In genomic region chr12:25828188-25828587, GRCh38 we compare ENCODE assay signal across 3 cellular contexts.
TF ChIP-seq lines count a peak whose summit lies in the region.

No MANE protein-coding gene starts in this region.

TF ChIP-seq in A549, 52 proteins besides CTCF, POLR2A, EP300 and RAD21 (continued from another document):
- TF ChIP-seq GATA3 (IDR thresholded peaks at IDR 0.05; ENCODE audit: borderline replicate concordance), result no peak
- TF ChIP-seq CHD4 (IDR thresholded peaks at IDR 0.05; ENCODE audit: borderline replicate concordance), result no peak
- TF ChIP-seq MYC (IDR thresholded peaks at IDR 0.05; ENCODE audit: borderline replicate concordance, low read length), result no peak
- no peak for TF ChIP-seq SREBF2 (IDR thresholded peaks at IDR 0.05)
- no peak for TF ChIP-seq ZFP36 (IDR thresholded peaks at IDR 0.05; ENCODE audit: borderline replicate concordance, partially characterized antibody)
- TF ChIP-seq CBX2 (IDR thresholded peaks at IDR 0.05; ENCODE audit: borderline replicate concordance, low read depth), result no peak
- TF ChIP-seq JUN (IDR thresholded peaks at IDR 0.05), result no peak
- no peak for TF ChIP-seq PBX3 (IDR thresholded peaks at IDR 0.05)
- no peak for TF ChIP-seq BCL3 (IDR thresholded peaks at IDR 0.05)
- TF ChIP-seq HDAC2 (IDR thresholded peaks at IDR 0.05), result no peak

TF ChIP-seq in GM23338, 12 proteins besides CTCF, POLR2A, EP300 and RAD21 (continued from another document):
- TF ChIP-seq ZNF114 (CRISPR knock-in tag; IDR thresholded peaks at IDR 0.05) (no peak), ZNF462 (CRISPR knock-in tag; IDR thresholded peaks at IDR 0.05) (no peak), ETS1 (IDR thresholded peaks at IDR 0.05) (no peak), REST (IDR thresholded peaks at IDR 0.05; ENCODE audit: unreplicated experiment) (no peak)

TF ChIP-seq in endothelial cell of umbilical vein, 7 proteins besides CTCF, POLR2A, EP300 and RAD21 (continued from another document):
- TF ChIP-seq GATA2 (IDR thresholded peaks at IDR 0.05; ENCODE audit: insufficient read depth, insufficient read length, low read depth, low read length) (no peak), EZH2 (IDR thresholded peaks at IDR 0.05; ENCODE audit: borderline replicate concordance, low read depth, low read length, severe bottlenecking) (no peak), POLR2AphosphoS5 (IDR thresholded peaks at IDR 0.05; ENCODE audit: insufficient read depth, low read depth, low read length) (no peak), MYC (IDR thresholded peaks at IDR 0.05; ENCODE audit: low read depth, low read length) (no peak), MAX (IDR thresholded peaks at IDR 0.05; ENCODE audit: insufficient read depth, insufficient read length) (no peak), FOS (IDR thresholded peaks at IDR 0.05; ENCODE audit: borderline replicate concordance, insufficient read depth, low read length) (no peak)
